Comparison of ENCODE assay signal across 1 cellular context in genomic region chr3:155702745-155703581, GRCh38.
TF ChIP-seq lines count a peak whose summit lies in the region.

No MANE protein-coding gene starts in this region.

TF ChIP-seq in HEK293, 187 proteins besides CTCF, POLR2A, EP300 and RAD21 (continued from another document and continues in another):
- TF ChIP-seq, protein P1, sequence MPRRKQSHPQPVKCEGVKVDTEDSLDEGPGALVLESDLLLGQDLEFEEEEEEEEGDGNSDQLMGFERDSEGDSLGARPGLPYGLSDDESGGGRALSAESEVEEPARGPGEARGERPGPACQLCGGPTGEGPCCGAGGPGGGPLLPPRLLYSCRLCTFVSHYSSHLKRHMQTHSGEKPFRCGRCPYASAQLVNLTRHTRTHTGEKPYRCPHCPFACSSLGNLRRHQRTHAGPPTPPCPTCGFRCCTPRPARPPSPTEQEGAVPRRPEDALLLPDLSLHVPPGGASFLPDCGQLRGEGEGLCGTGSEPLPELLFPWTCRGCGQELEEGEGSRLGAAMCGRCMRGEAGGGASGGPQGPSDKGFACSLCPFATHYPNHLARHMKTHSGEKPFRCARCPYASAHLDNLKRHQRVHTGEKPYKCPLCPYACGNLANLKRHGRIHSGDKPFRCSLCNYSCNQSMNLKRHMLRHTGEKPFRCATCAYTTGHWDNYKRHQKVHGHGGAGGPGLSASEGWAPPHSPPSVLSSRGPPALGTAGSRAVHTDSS (tag by site-specific recombination; IDR thresholded peaks at IDR 0.05), result peak; percentile 47; the same call in 1 of the 2 replicates
- no peak for TF ChIP-seq ZFP41 (tag by site-specific recombination; IDR thresholded peaks at IDR 0.05; ENCODE audit: borderline replicate concordance)
- TF ChIP-seq ZNF223 (tag by site-specific recombination; IDR thresholded peaks at IDR 0.05), result no peak
- no peak for TF ChIP-seq BCL6B (tag by site-specific recombination; IDR thresholded peaks at IDR 0.05)
- no peak for TF ChIP-seq ZNF792 (tag by site-specific recombination; IDR thresholded peaks at IDR 0.05)
- no peak for TF ChIP-seq ZBTB26 (tag by site-specific recombination; optimal IDR thresholded peaks at IDR 0.05)
- TF ChIP-seq ZNF561 (tag by site-specific recombination; IDR thresholded peaks at IDR 0.05; ENCODE audit: borderline replicate concordance), result no peak
- no peak for TF ChIP-seq KLF17 (tag by site-specific recombination; IDR thresholded peaks at IDR 0.05)
- no peak for TF ChIP-seq ZNF280C (tag by site-specific recombination; IDR thresholded peaks at IDR 0.05)
- TF ChIP-seq GLI2 (tag by site-specific recombination; IDR thresholded peaks at IDR 0.05; ENCODE audit: borderline replicate concordance, low read depth), result 0 out of 2 replicates have a peak, but pooled peaks have one; percentile 25
- TF ChIP-seq ZNF510 (tag by site-specific recombination; IDR thresholded peaks at IDR 0.05; ENCODE audit: insufficient replicate concordance), result no peak
- no peak for TF ChIP-seq ZNF324 (tag by site-specific recombination; IDR thresholded peaks at IDR 0.05)
- TF ChIP-seq BCL11B (tag by site-specific recombination; IDR thresholded peaks at IDR 0.05; ENCODE audit: low read depth), result peak; percentile 54; the same call in 1 of the 2 replicates
- no peak for TF ChIP-seq ZNF585B (tag by site-specific recombination; IDR thresholded peaks at IDR 0.05)
- no peak for TF ChIP-seq ZNF747 (tag by site-specific recombination; IDR thresholded peaks at IDR 0.05)
- no peak for TF ChIP-seq ZNF677 (tag by site-specific recombination; IDR thresholded peaks at IDR 0.05)
- no peak for TF ChIP-seq ZNF221 (tag by site-specific recombination; IDR thresholded peaks at IDR 0.05; ENCODE audit: borderline replicate concordance)
- no peak; the same call in 1 of the 2 replicates for TF ChIP-seq BCL11A (tag by site-specific recombination; IDR thresholded peaks at IDR 0.05; ENCODE audit: low read depth)
- TF ChIP-seq ZNF37A (tag by site-specific recombination; IDR thresholded peaks at IDR 0.05), result no peak
- TF ChIP-seq ZNF501 (tag by site-specific recombination; IDR thresholded peaks at IDR 0.05), result no peak
- TF ChIP-seq, protein P2, sequence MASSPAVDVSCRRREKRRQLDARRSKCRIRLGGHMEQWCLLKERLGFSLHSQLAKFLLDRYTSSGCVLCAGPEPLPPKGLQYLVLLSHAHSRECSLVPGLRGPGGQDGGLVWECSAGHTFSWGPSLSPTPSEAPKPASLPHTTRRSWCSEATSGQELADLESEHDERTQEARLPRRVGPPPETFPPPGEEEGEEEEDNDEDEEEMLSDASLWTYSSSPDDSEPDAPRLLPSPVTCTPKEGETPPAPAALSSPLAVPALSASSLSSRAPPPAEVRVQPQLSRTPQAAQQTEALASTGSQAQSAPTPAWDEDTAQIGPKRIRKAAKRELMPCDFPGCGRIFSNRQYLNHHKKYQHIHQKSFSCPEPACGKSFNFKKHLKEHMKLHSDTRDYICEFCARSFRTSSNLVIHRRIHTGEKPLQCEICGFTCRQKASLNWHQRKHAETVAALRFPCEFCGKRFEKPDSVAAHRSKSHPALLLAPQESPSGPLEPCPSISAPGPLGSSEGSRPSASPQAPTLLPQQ (tag by site-specific recombination; IDR thresholded peaks at IDR 0.05), result no peak
- TF ChIP-seq, protein P3, sequence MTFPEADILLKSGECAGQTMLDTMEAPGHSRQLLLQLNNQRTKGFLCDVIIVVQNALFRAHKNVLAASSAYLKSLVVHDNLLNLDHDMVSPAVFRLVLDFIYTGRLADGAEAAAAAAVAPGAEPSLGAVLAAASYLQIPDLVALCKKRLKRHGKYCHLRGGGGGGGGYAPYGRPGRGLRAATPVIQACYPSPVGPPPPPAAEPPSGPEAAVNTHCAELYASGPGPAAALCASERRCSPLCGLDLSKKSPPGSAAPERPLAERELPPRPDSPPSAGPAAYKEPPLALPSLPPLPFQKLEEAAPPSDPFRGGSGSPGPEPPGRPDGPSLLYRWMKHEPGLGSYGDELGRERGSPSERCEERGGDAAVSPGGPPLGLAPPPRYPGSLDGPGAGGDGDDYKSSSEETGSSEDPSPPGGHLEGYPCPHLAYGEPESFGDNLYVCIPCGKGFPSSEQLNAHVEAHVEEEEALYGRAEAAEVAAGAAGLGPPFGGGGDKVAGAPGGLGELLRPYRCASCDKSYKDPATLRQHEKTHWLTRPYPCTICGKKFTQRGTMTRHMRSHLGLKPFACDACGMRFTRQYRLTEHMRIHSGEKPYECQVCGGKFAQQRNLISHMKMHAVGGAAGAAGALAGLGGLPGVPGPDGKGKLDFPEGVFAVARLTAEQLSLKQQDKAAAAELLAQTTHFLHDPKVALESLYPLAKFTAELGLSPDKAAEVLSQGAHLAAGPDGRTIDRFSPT (tag by site-specific recombination; IDR thresholded peaks at IDR 0.05), result no peak
- TF ChIP-seq ZNF214 (tag by site-specific recombination; IDR thresholded peaks at IDR 0.05; ENCODE audit: borderline replicate concordance), result no peak
- TF ChIP-seq WT1 (tag by site-specific recombination; IDR thresholded peaks at IDR 0.05), result no peak
- TF ChIP-seq ZNF248 (tag by site-specific recombination; IDR thresholded peaks at IDR 0.05), result no peak
- no peak for TF ChIP-seq ZNF146 (tag by site-specific recombination; IDR thresholded peaks at IDR 0.05)
- no peak for TF ChIP-seq ZNF292 (tag by site-specific recombination; IDR thresholded peaks at IDR 0.05; ENCODE audit: borderline replicate concordance, low read depth)
- peak; percentile 42; the same call in 1 of the 2 replicates for TF ChIP-seq OSR2 (tag by site-specific recombination; IDR thresholded peaks at IDR 0.05)
- no peak for TF ChIP-seq ZNF138 (tag by site-specific recombination; IDR thresholded peaks at IDR 0.05; ENCODE audit: borderline replicate concordance)
- TF ChIP-seq ZNF701 (tag by site-specific recombination; IDR thresholded peaks at IDR 0.05), result no peak
- TF ChIP-seq, protein P4, sequence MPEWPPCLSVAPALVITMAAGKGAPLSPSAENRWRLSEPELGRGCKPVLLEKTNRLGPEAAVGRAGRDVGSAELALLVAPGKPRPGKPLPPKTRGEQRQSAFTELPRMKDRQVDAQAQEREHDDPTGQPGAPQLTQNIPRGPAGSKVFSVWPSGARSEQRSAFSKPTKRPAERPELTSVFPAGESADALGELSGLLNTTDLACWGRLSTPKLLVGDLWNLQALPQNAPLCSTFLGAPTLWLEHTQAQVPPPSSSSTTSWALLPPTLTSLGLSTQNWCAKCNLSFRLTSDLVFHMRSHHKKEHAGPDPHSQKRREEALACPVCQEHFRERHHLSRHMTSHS (tag by site-specific recombination; IDR thresholded peaks at IDR 0.05), result 0 out of 2 replicates have a peak, but pooled peaks have one; percentile 9
- no peak for TF ChIP-seq PRDM1 (tag by site-specific recombination; IDR thresholded peaks at IDR 0.05)
- no peak for TF ChIP-seq ZBTB20 (tag by site-specific recombination; IDR thresholded peaks at IDR 0.05)
- TF ChIP-seq, protein P5, sequence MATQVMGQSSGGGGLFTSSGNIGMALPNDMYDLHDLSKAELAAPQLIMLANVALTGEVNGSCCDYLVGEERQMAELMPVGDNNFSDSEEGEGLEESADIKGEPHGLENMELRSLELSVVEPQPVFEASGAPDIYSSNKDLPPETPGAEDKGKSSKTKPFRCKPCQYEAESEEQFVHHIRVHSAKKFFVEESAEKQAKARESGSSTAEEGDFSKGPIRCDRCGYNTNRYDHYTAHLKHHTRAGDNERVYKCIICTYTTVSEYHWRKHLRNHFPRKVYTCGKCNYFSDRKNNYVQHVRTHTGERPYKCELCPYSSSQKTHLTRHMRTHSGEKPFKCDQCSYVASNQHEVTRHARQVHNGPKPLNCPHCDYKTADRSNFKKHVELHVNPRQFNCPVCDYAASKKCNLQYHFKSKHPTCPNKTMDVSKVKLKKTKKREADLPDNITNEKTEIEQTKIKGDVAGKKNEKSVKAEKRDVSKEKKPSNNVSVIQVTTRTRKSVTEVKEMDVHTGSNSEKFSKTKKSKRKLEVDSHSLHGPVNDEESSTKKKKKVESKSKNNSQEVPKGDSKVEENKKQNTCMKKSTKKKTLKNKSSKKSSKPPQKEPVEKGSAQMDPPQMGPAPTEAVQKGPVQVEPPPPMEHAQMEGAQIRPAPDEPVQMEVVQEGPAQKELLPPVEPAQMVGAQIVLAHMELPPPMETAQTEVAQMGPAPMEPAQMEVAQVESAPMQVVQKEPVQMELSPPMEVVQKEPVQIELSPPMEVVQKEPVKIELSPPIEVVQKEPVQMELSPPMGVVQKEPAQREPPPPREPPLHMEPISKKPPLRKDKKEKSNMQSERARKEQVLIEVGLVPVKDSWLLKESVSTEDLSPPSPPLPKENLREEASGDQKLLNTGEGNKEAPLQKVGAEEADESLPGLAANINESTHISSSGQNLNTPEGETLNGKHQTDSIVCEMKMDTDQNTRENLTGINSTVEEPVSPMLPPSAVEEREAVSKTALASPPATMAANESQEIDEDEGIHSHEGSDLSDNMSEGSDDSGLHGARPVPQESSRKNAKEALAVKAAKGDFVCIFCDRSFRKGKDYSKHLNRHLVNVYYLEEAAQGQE (tag by site-specific recombination; IDR thresholded peaks at IDR 0.05), result no peak
- no peak for TF ChIP-seq ZNF175 (tag by site-specific recombination; IDR thresholded peaks at IDR 0.05)
- TF ChIP-seq ZNF114 (tag by site-specific recombination; IDR thresholded peaks at IDR 0.05), result no peak
- TF ChIP-seq ZNF837 (tag by site-specific recombination; IDR thresholded peaks at IDR 0.05), result no peak
- TF ChIP-seq ZNF354C (tag by site-specific recombination; IDR thresholded peaks at IDR 0.05; ENCODE audit: borderline replicate concordance, low read depth), result no peak
- no peak for TF ChIP-seq HOXD13 (CRISPR knock-in tag; IDR thresholded peaks at IDR 0.05; ENCODE audit: borderline replicate concordance)
- TF ChIP-seq KLF7 (tag by site-specific recombination; IDR thresholded peaks at IDR 0.05; ENCODE audit: borderline replicate concordance), result no peak
- TF ChIP-seq ZFP69B (tag by site-specific recombination; IDR thresholded peaks at IDR 0.05), result no peak
- no peak for TF ChIP-seq GLI4 (tag by site-specific recombination; IDR thresholded peaks at IDR 0.05)
- TF ChIP-seq ZFHX2 (tag by site-specific recombination; conservative IDR thresholded peaks at IDR 0.05), result no peak
- no peak for TF ChIP-seq ZNF473 (tag by site-specific recombination; IDR thresholded peaks at IDR 0.05)
- no peak for TF ChIP-seq PRDM10 (tag by site-specific recombination; IDR thresholded peaks at IDR 0.05)
